Comparison of ENCODE assay signal across 17 cellular contexts in genomic region chr13:45199716-45200115, GRCh38. TPM values are rescaled to one million over a fixed set of nuclear protein-coding genes. Genes with fewer than 3 reads are reported as not detected.
"Had no signal": no experiment of that assay in that cellular context is flagged by ENCODE, and none has a peak within 500 bp of the region (broad histone marks: within the 10 kb centered on the region; RNA-seq: fewer than 3 reads in every experiment).

No MANE protein-coding gene starts in this region.

- DNase-seq: activated CD4-positive, alpha-beta memory T cell treated with anti-CD3 and anti-CD28 coated beads, Interleukin-2, amount 10 ng/mL, durations not matched to agents 7 days and 5 days; activated CD4-positive, alpha-beta T cell treated with anti-CD3 and anti-CD28 coated beads for 4 hours; activated CD8-positive, alpha-beta memory T cell treated with anti-CD3 and anti-CD28 coated beads, Interleukin-2, amount 50 U/mL, for 48 hours; gastrocnemius medialis; heart left ventricle; immature natural killer cell; lower lobe of right lung; right cardiac atrium; stimulated activated naive CD8-positive, alpha-beta T cell treated with anti-CD3 and anti-CD28 coated beads, Interleukin-15, Interleukin-2, amounts not matched to agents 100 U/mL and 50 U/mL, for 24 hours had no signal

- H3K36me3 ChIP-seq: ascending aorta, gastrocnemius medialis, heart left ventricle, lower lobe of right lung, prostate gland, suprapubic skin had no signal

- ATAC-seq: gastrocnemius medialis; lower lobe of right lung; right cardiac atrium; stimulated activated naive CD8-positive, alpha-beta T cell treated with anti-CD3 and anti-CD28 coated beads, Interleukin-15, Interleukin-2, amounts not matched to agents 100 U/mL and 50 U/mL, for 24 hours had no signal

- H3K4me2 ChIP-seq: smooth muscle cell had no signal

- H3K27me3 Mint-ChIP-seq: activated CD4-positive, alpha-beta memory T cell treated with anti-CD3 and anti-CD28 coated beads, Interleukin-2, amount 10 ng/mL, durations not matched to agents 7 days and 5 days had no signal

- H3K4me1 ChIP-seq: gastrocnemius medialis, prostate gland, suprapubic skin had no signal

- H3K4me3 ChIP-seq: ascending aorta, gastrocnemius medialis, heart left ventricle, lower lobe of right lung, prostate gland, smooth muscle cell, suprapubic skin had no signal

- H3K27ac ChIP-seq: ascending aorta, gastrocnemius medialis, heart left ventricle, lower lobe of right lung, prostate gland, suprapubic skin had no signal

- H3K27me3 ChIP-seq: ascending aorta, gastrocnemius medialis, heart left ventricle, suprapubic skin had no signal

- H3K9me3 ChIP-seq: ascending aorta, gastrocnemius medialis, heart left ventricle, lower lobe of right lung, prostate gland, suprapubic skin had no signal

- H3K9me3 Mint-ChIP-seq: activated CD4-positive, alpha-beta memory T cell treated with anti-CD3 and anti-CD28 coated beads, Interleukin-2, amount 10 ng/mL, durations not matched to agents 7 days and 5 days; immature natural killer cell had no signal

- H3K4me3 Mint-ChIP-seq: activated CD4-positive, alpha-beta memory T cell treated with anti-CD3 and anti-CD28 coated beads, Interleukin-2, amount 10 ng/mL, durations not matched to agents 7 days and 5 days; immature natural killer cell had no signal

RNA-seq across cellular contexts. Expression of gene KCTD4, which starts 1.1 kb away (rescaled TPM):
- total RNA-seq: activated CD4-positive, alpha-beta memory T cell treated with anti-CD3 and anti-CD28 coated beads, Interleukin-2, amount 10 ng/mL, durations not matched to agents 7 days and 5 days; ascending aorta; bronchial epithelial cell; chondrocyte; dermis microvascular lymphatic vessel endothelial cell; gastrocnemius medialis; lower lobe of right lung; omental fat pad; prostate gland; smooth muscle cell had no signal
